1 cellular context compared by ENCODE assay signal in the genomic region with DNA sequence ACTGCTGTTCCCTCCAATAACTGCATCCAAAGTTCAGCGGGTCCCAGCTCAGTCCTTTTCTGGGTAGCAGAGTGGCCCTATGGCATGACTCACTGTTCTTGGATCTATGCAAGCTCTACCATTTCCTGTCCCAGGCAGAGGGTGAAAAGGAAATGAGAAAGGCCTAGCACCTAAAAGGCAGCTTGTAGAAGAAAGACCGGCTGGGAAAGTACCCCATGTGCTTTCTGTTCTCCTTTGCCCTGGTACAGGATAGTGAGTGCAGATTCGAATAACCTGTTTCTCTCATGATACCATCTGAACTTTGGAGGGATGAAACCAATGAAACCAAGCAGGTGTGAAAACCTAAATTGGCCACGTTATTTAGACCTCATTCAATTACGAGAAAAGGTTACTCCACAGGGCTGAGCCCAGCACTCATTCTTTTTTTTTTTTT.
TF ChIP-seq lines count a peak whose summit lies in the region.

No MANE protein-coding gene starts in this region.

TF ChIP-seq in IMR-90, 13 proteins besides CTCF, POLR2A, EP300 and RAD21 (continued from another document):
- TF ChIP-seq ELK1 (IDR thresholded peaks at IDR 0.05; ENCODE audit: borderline replicate concordance, low read depth, low read length) (no peak), CEBPB (IDR thresholded peaks at IDR 0.05; ENCODE audit: low read depth, low read length) (no peak), MAZ (IDR thresholded peaks at IDR 0.05; ENCODE audit: borderline replicate concordance, low read depth, low read length) (no peak), BHLHE40 (IDR thresholded peaks at IDR 0.05; ENCODE audit: low read depth, low read length) (no peak), NFE2L2 (IDR thresholded peaks at IDR 0.05; ENCODE audit: low read depth, low read length) (no peak), MAFK (IDR thresholded peaks at IDR 0.05; ENCODE audit: low read depth, low read length) (no peak)
TF ChIP-seq in IMR-90: peak in this region for 0.
